Comparison of ENCODE assay signal across 14 cellular contexts in genomic region chr12:123512838-123513665, GRCh38. TPM values are rescaled to one million over a fixed set of nuclear protein-coding genes. Genes with fewer than 3 reads are reported as not detected.
A peak's percentile ranks its signal among the peaks of the same experiment; 100 is the strongest.
DNase-seq lines count a peak whose midpoint lies in the region; ATAC-seq and TF ChIP-seq lines count a peak whose summit lies in the region.
"Had no signal": no experiment of that assay in that cellular context is flagged by ENCODE, and none has a peak within 500 bp of the region (broad histone marks: within the 10 kb centered on the region; RNA-seq: fewer than 3 reads in every experiment).

No MANE protein-coding gene starts in this region.

- H3K4me3 Mint-ChIP-seq in endodermal cell = no peak overlapping the region
- H3K4me3 Mint-ChIP-seq: activated naive CD8-positive, alpha-beta T cell; central memory CD8-positive, alpha-beta T cell had no signal

- H3K27ac ChIP-seq in endodermal cell (ENCODE audit: low read depth, low read length) (peak overlapping the region; percentile 76), mesodermal cell (ENCODE audit: low read depth, low read length, severe bottlenecking) (peak overlapping the region; percentile 72), osteoblast (ENCODE audit: low read depth, low read length) (no peak overlapping the region), GM23248 (no peak overlapping the region)

- H3K79me2 ChIP-seq in osteoblast (ENCODE audit: insufficient read depth, low read length) = no peaks in the 10 kb centered on the region
- H3K79me2 ChIP-seq in GM23248 (ENCODE audit: insufficient read depth) = peaks cover 7% of the 10 kb centered on the region; the same call in 1 of the 2 replicates

- H3K27me3 ChIP-seq in endodermal cell (ENCODE audit: control insufficient read depth, insufficient read depth, low read length, poor library complexity, severe bottlenecking) = no peaks in the 10 kb centered on the region
- H3K27me3 ChIP-seq in osteoblast (ENCODE audit: insufficient read depth, low read length) = no peaks in the 10 kb centered on the region
- H3K27me3 ChIP-seq in GM23248 (replicated peaks; ENCODE audit: insufficient read depth) = no peaks in the 10 kb centered on the region

- H3K4me3 ChIP-seq in endodermal cell (ENCODE audit: low read length) = no peak overlapping the region
- H3K4me3 ChIP-seq in mesodermal cell (ENCODE audit: extremely low read depth, insufficient read depth, low read length, poor library complexity, severe bottlenecking) = no peak overlapping the region
- H3K4me3 ChIP-seq in osteoblast (ENCODE audit: insufficient read depth, low read length) = no peak overlapping the region
- H3K4me3 ChIP-seq in GM23248 = no peak overlapping the region

- no peak overlapping the region for H3K4me2 ChIP-seq in osteoblast (ENCODE audit: insufficient read depth, low read length)
- no peak overlapping the region for H3K4me2 ChIP-seq in GM23248 (ENCODE audit: unreplicated experiment)

- H3K9ac ChIP-seq in endodermal cell (ENCODE audit: extremely low read depth, low read length, poor library complexity, severe bottlenecking) (no peak overlapping the region), GM23248 (no peak overlapping the region)

- no peaks in the 10 kb centered on the region for H3K9me3 ChIP-seq in endodermal cell (ENCODE audit: control insufficient read depth, low read length)
- H3K9me3 ChIP-seq in mesodermal cell (ENCODE audit: control insufficient read depth, low read length) = no peaks in the 10 kb centered on the region
- no peaks in the 10 kb centered on the region for H3K9me3 ChIP-seq in osteoblast (ENCODE audit: low read depth, low read length)
- no peaks in the 10 kb centered on the region for H3K9me3 ChIP-seq in GM23248 (ENCODE audit: low read depth)

- no peaks in the 10 kb centered on the region for H4K20me1 ChIP-seq in osteoblast (ENCODE audit: insufficient read depth, low read length)
- H4K20me1 ChIP-seq in GM23248 (ENCODE audit: insufficient read depth) = no peaks in the 10 kb centered on the region

- H3K4me1 ChIP-seq in endodermal cell (ENCODE audit: control insufficient read depth, insufficient read depth, low read length) (no peaks in the 10 kb centered on the region), mesodermal cell (ENCODE audit: control insufficient read depth, insufficient read depth, low read length, poor library complexity, severe bottlenecking) (peaks cover 3% of the 10 kb centered on the region), osteoblast (ENCODE audit: insufficient read depth, low read length) (no peaks in the 10 kb centered on the region), GM23248 (ENCODE audit: insufficient read depth) (no peaks in the 10 kb centered on the region)

- H3K9me3 Mint-ChIP-seq in endodermal cell = no peaks in the 10 kb centered on the region
- H3K9me3 Mint-ChIP-seq: central memory CD8-positive, alpha-beta T cell had no signal

- H3K4me1 Mint-ChIP-seq in endodermal cell = peaks cover 2% of the 10 kb centered on the region
- H3K4me1 Mint-ChIP-seq: central memory CD8-positive, alpha-beta T cell had no signal

- no peak for TF ChIP-seq CTCF in endodermal cell (conservative IDR thresholded peaks at IDR 0.05)
- TF ChIP-seq CTCF in osteoblast (IDR thresholded peaks at IDR 0.05; ENCODE audit: extremely low read depth, low read depth, low read length) = no peak

- H3K27me3 Mint-ChIP-seq in endodermal cell (ENCODE audit: insufficient read depth) = no peaks in the 10 kb centered on the region
- H3K27me3 Mint-ChIP-seq: activated naive CD8-positive, alpha-beta T cell; central memory CD8-positive, alpha-beta T cell had no signal

- H3K36me3 ChIP-seq in endodermal cell (ENCODE audit: control insufficient read depth, insufficient read depth, low read length) (peaks cover 42% of the 10 kb centered on the region), mesodermal cell (ENCODE audit: control insufficient read depth, insufficient read depth, low read length) (peaks cover 52% of the 10 kb centered on the region), osteoblast (ENCODE audit: insufficient read depth, low read length) (peaks cover 57% of the 10 kb centered on the region), GM23248 (ENCODE audit: low read depth) (peaks cover 19% of the 10 kb centered on the region; the same call in 1 of the 2 replicates)

- no peak for ATAC-seq in HG03025 (IDR thresholded peaks at IDR 0.05; ENCODE audit: low FRiP score, unreplicated experiment)

- in situ Hi-C loops in GM23248 (cut with MboI) = no loop called here

- no peaks in the 10 kb centered on the region for H3K9me2 ChIP-seq in GM23248 (ENCODE audit: insufficient read depth)

- H3K36me3 Mint-ChIP-seq in endodermal cell (ENCODE audit: low read depth) = peaks cover 31% of the 10 kb centered on the region

- peak; percentile 51 for DNase-seq in DMS114 treated with DMSO at 0.1 percent for 48 hours (lab: John Stamatoyannopoulos, UW; ENCODE audit: unreplicated experiment)
- peak; percentile 44 to 80 for DNase-seq in NCI-H187 (lab: John Stamatoyannopoulos, UW)
- DNase-seq in endodermal cell = no peak
- DNase-seq in osteoblast (ENCODE audit: insufficient read length, low spot score, missing footprints) = no peak
- no peak for DNase-seq in activated CD4-positive, alpha-beta T cell treated with anti-CD3 and anti-CD28 coated beads, Interleukin-2, amount 50 U/mL, for 4 hours
- DNase-seq in GM23248 = no peak
- DNase-seq: GDM1; NCI-H1092; NCI-H524 treated with DMSO at 0.1 percent for 48 hours; stimulated activated CD4-positive, alpha-beta T cell treated with anti-CD3 and anti-CD28 coated beads, Interleukin-2, amount 100 ng/mL, for 24 hours had no signal

- H3K27ac Mint-ChIP-seq in endodermal cell = no peak overlapping the region
- H3K27ac Mint-ChIP-seq: activated naive CD8-positive, alpha-beta T cell had no signal

- 93 to 94% methylated on average over 20 to 26 of the region's 26 CpGs for WGBS in endodermal cell (ENCODE audit: insufficient coverage in 1 of 2, insufficient read length in 1 of 2), 2 experiments
- 90 to 94% methylated on average over 26 of the region's 26 CpGs for WGBS in mesodermal cell (ENCODE audit: insufficient coverage in 2 of 2), 2 experiments
- 79 to 85% methylated on average over 22 to 26 of the region's 26 CpGs for WGBS in GM23248 (ENCODE audit: low coverage in 1 of 2, low lambda C conversion rate in 2 of 2, missing lambda C conversion rate in 2 of 2), 2 experiments

- H3F3A ChIP-seq in GM23248 (ENCODE audit: insufficient read depth) = no peaks in the 10 kb centered on the region

- H2AFZ ChIP-seq in osteoblast (ENCODE audit: low read length) (no peak overlapping the region), GM23248 (no peak overlapping the region)

RNA-seq across cellular contexts. Expression of gene RILPL1, which starts 20.5 kb away (rescaled TPM):
- total RNA-seq in endodermal cell (10 to 100 TPM; 19.0 to 25.2 TPM), osteoblast (14.7 and 16.3 TPM in 2 replicates)
- 19.4 TPM for polyA plus RNA-seq in endodermal cell (2013, experiment 1 of 2)
- polyA plus RNA-seq in endodermal cell (2013, experiment 2 of 2) = 21.9 TPM
- 29.6 TPM for polyA plus RNA-seq in mesodermal cell (2013, experiment 1 of 2)
- 25.9 TPM for polyA plus RNA-seq in mesodermal cell (2013, experiment 2 of 2)
- total RNA-seq in GM23248 (2014; rRNA removed; shearing (Covaris generic)) = 16.6 and 29.8 TPM in 2 replicates
- 2.9 and 3.6 TPM in 2 replicates for polyA plus RNA-seq in GM23248 (2016; fragmentation: Nextera tagmentation; extraction: Ambion mirVana)

RNA-seq across cellular contexts. Expression of gene SNRNP35, which starts 55.1 kb away (rescaled TPM):
- total RNA-seq in endodermal cell (10 to 100 TPM; 17.9 to 24.9 TPM), osteoblast (10.3 and 15.6 TPM in 2 replicates)
- polyA plus RNA-seq in endodermal cell (2013, experiment 1 of 2) = 22.9 TPM
- polyA plus RNA-seq in endodermal cell (2013, experiment 2 of 2) = 16.3 TPM
- 14.7 TPM for polyA plus RNA-seq in mesodermal cell (2013, experiment 1 of 2)
- 14.5 TPM for polyA plus RNA-seq in mesodermal cell (2013, experiment 2 of 2)
- total RNA-seq in GM23248 (2014; rRNA removed; shearing (Covaris generic)) = 9.8 and 19.0 TPM in 2 replicates
- polyA plus RNA-seq in GM23248 (2016; fragmentation: Nextera tagmentation; extraction: Ambion mirVana) = 17.6 and 20.0 TPM in 2 replicates

Comparison
In these comparisons a context has a peak if more than half of its experiments do, and no peak if none do; other contexts are left out.
1. DNase-seq: peak in DMS114 treated with DMSO at 0.1 percent for 48 hours (single experiment) and NCI-H187 (2 of 2); none in endodermal cell (single experiment), osteoblast (single experiment), activated CD4-positive, alpha-beta T cell treated with anti-CD3 and anti-CD28 coated beads, Interleukin-2, amount 50 U/mL, for 4 hours (0 of 2) and GM23248 (single experiment).
2. H3K27ac ChIP-seq: peak in endodermal cell (single experiment) and mesodermal cell (single experiment); none in osteoblast (single experiment) and GM23248 (single experiment).